8 cellular contexts compared by ENCODE assay signal in genomic region chr14:24147761-24148428, GRCh38. TPM values are rescaled to one million over a fixed set of nuclear protein-coding genes. Genes with fewer than 3 reads are reported as not detected.
DNase-seq lines count a peak whose midpoint lies in the region; ATAC-seq, FAIRE-seq and TF ChIP-seq lines count a peak whose summit lies in the region.

No MANE protein-coding gene starts in this region.

- H3K9ac ChIP-seq in astrocyte (ENCODE audit: low read length) = peak overlapping the region; percentile 87

- H4K20me1 ChIP-seq in astrocyte (ENCODE audit: insufficient read depth, low read length) = peaks cover 36% of the 10 kb centered on the region

- CTCF ChIA-PET in activated naive CD4-positive, alpha-beta T cell treated with anti-CD3 and anti-CD28 coated beads for 36 hours (lab: Charles Lee) = interaction anchor here (1.1 to 6.9 kb wide), 7 partner anchors 10 to 149 kb away, joined by 3 to 63 read pairs (median 7); partner anchors contain the start of genes DCAF11, IPO4, IRF9 and NRL

- TF ChIP-seq CTCF in astrocyte (IDR thresholded peaks at IDR 0.05; ENCODE audit: insufficient read depth, low read depth, low read length) = no peak
- TF ChIP-seq CTCF in lower leg skin (IDR thresholded peaks at IDR 0.05) = no peak
- TF ChIP-seq CTCF in upper lobe of left lung (IDR thresholded peaks at IDR 0.05) = no peak

- TF ChIP-seq EP300 in upper lobe of left lung (IDR thresholded peaks at IDR 0.05) = no peak

- no peak for DNase-seq in activated naive CD4-positive, alpha-beta T cell treated with anti-CD3 and anti-CD28 coated beads for 36 hours
- no peak for DNase-seq in activated naive CD4-positive, alpha-beta T cell (lab: John Stamatoyannopoulos, UW)
- no peak for DNase-seq in astrocyte (ENCODE audit: low read depth)
- DNase-seq in lower leg skin (ENCODE audit: low spot score in 2 of 2) = peak in 1 of 2 donors; percentile 82
- no peak for DNase-seq in upper lobe of left lung
- DNase-seq in COR-L47 (lab: John Stamatoyannopoulos, UW) = no peak
- no peak for DNase-seq in NOMO-1 (lab: John Stamatoyannopoulos, UW; ENCODE audit: unreplicated experiment in 2 of 2)
- DNase-seq in NCI-H1694 (lab: John Stamatoyannopoulos, UW) = no peak

- peaks cover 57% of the 10 kb centered on the region for H3K36me3 Mint-ChIP-seq in activated naive CD4-positive, alpha-beta T cell treated with anti-CD3 and anti-CD28 coated beads for 36 hours (ENCODE audit: low read depth)
- H3K36me3 Mint-ChIP-seq in astrocyte (ENCODE audit: low read depth, unreplicated experiment) = peaks cover 3% of the 10 kb centered on the region

- no peak for TF ChIP-seq POLR2A in lower leg skin (IDR thresholded peaks at IDR 0.05)
- no peak for TF ChIP-seq POLR2A in upper lobe of left lung (IDR thresholded peaks at IDR 0.05)

- no peak for FAIRE-seq in astrocyte (lab: Jason Lieb, UNC)

- H3K4me2 ChIP-seq in astrocyte (ENCODE audit: low read length) = peak overlapping the region; percentile 96

- H3K4me1 ChIP-seq in astrocyte (ENCODE audit: insufficient read depth, low read length) (peaks cover 25% of the 10 kb centered on the region), upper lobe of left lung (peaks cover 19 to 37% (median 23%) of the 10 kb centered on the region in 4 donors)

- WGBS in lower leg skin, 2 donors = 4 to 12% methylated on average over 15 to 25 of the region's 29 CpGs
- 10 to 13% methylated on average over 12 to 17 of the region's 29 CpGs for WGBS in upper lobe of left lung, 2 donors

- H3K27me3 Mint-ChIP-seq in activated naive CD4-positive, alpha-beta T cell treated with anti-CD3 and anti-CD28 coated beads for 36 hours (ENCODE audit: low read depth) = no peaks in the 10 kb centered on the region
- no peaks in the 10 kb centered on the region for H3K27me3 Mint-ChIP-seq in astrocyte (ENCODE audit: low read depth, unreplicated experiment)

- H3K79me2 ChIP-seq in astrocyte (ENCODE audit: insufficient read depth, low read length) = peaks cover 55% of the 10 kb centered on the region

- H3K4me3 ChIP-seq in astrocyte (ENCODE audit: insufficient read depth, low read depth, low read length) = peak overlapping the region; percentile 93
- H3K4me3 ChIP-seq in lower leg skin (ENCODE audit: low read depth, poor library complexity, severe bottlenecking) = peak overlapping the region; percentile 94
- H3K4me3 ChIP-seq in upper lobe of left lung = peak overlapping the region; percentile 67 to 99 (median 93)

- H3K9me3 Mint-ChIP-seq in activated naive CD4-positive, alpha-beta T cell treated with anti-CD3 and anti-CD28 coated beads for 36 hours = no peaks in the 10 kb centered on the region
- H3K9me3 Mint-ChIP-seq in astrocyte (ENCODE audit: unreplicated experiment) = no peaks in the 10 kb centered on the region

- H3K9me3 ChIP-seq in astrocyte (ENCODE audit: insufficient read depth, low read depth, low read length) (no peaks in the 10 kb centered on the region), upper lobe of left lung (no peaks in the 10 kb centered on the region)

- intact Hi-C loops in activated naive CD4-positive, alpha-beta T cell treated with anti-CD3 and anti-CD28 coated beads for 36 hours (cut with micrococcal nuclease) = loop anchor here (1.0 to 5.0 kb wide), 11 partner anchors 12 to 1056 kb away; partner anchors contain the start of genes CHMP4A, DCAF11, DHRS1 and GMPR2
- intact Hi-C loops in lower leg skin (cut with DNase I; ENCODE audit: low total_unique reads) = no loop called here

- H2AFZ ChIP-seq in astrocyte (ENCODE audit: low read depth, low read length) = peak overlapping the region; percentile 74

- H3K36me3 ChIP-seq in astrocyte (ENCODE audit: insufficient read depth, low read length) = peaks cover 31% of the 10 kb centered on the region
- peaks cover 29 to 52% (median 43%) of the 10 kb centered on the region in 4 donors for H3K36me3 ChIP-seq in upper lobe of left lung

- H3K27me3 ChIP-seq in astrocyte (ENCODE audit: insufficient read depth, low read length) = no peaks in the 10 kb centered on the region
- no peaks in the 10 kb centered on the region for H3K27me3 ChIP-seq in upper lobe of left lung

- no peak for ATAC-seq in upper lobe of left lung (ENCODE audit: low FRiP score in 2 of 2)

- H3K4me1 Mint-ChIP-seq in activated naive CD4-positive, alpha-beta T cell treated with anti-CD3 and anti-CD28 coated beads for 36 hours (ENCODE audit: low read depth) = peaks cover 50% of the 10 kb centered on the region
- H3K4me1 Mint-ChIP-seq in astrocyte (ENCODE audit: low read depth, unreplicated experiment) = peaks cover 26% of the 10 kb centered on the region

- H3K27ac ChIP-seq in astrocyte (ENCODE audit: low read depth, low read length) = peak overlapping the region; percentile 47
- peak overlapping the region; percentile 87 to 96 (median 91) for H3K27ac ChIP-seq in upper lobe of left lung

- peak overlapping the region; percentile 59 for H3K27ac Mint-ChIP-seq in activated naive CD4-positive, alpha-beta T cell treated with anti-CD3 and anti-CD28 coated beads for 36 hours
- H3K27ac Mint-ChIP-seq in astrocyte (ENCODE audit: unreplicated experiment) = peak overlapping the region; percentile 68

- peak overlapping the region; percentile 97 for H3K4me3 Mint-ChIP-seq in activated naive CD4-positive, alpha-beta T cell treated with anti-CD3 and anti-CD28 coated beads for 36 hours
- peak overlapping the region; percentile 87 for H3K4me3 Mint-ChIP-seq in astrocyte (ENCODE audit: unreplicated experiment)

RNA-seq across cellular contexts. Expression of gene RNF31, which starts 0.6 kb away (rescaled TPM):
- 10 to 100 TPM; 51.1 to 53.8 TPM for total RNA-seq in activated naive CD4-positive, alpha-beta T cell treated with anti-CD3 and anti-CD28 coated beads for 36 hours
- total RNA-seq in astrocyte (59.0 and 69.8 TPM in 2 replicates), lower leg skin (10 to 100 TPM; 53.1 to 98.6 (median 77.3) TPM), upper lobe of left lung (100 to 1,000 TPM in 2 of 6 donors, 10 to 100 TPM in 4; 52.1 to 173 (median 63.9) TPM)

RNA-seq across cellular contexts. Expression of gene PSME2, which starts 1.5 kb away (rescaled TPM):
- 100 to 1,000 TPM; 392 to 404 TPM for total RNA-seq in activated naive CD4-positive, alpha-beta T cell treated with anti-CD3 and anti-CD28 coated beads for 36 hours
- total RNA-seq in astrocyte = 173 TPM in 2 replicates
- total RNA-seq in lower leg skin = 10 to 100 TPM; 23.2 to 50.2 (median 31.2) TPM
- 100 to 1,000 TPM in 3 of 6 donors, 10 to 100 TPM in 3; 58.5 to 144 (median 84.4) TPM for total RNA-seq in upper lobe of left lung

RNA-seq across cellular contexts. Expression of gene EMC9, which starts 6.5 kb away (rescaled TPM):
- 10 to 100 TPM; 38.4 to 38.9 TPM for total RNA-seq in activated naive CD4-positive, alpha-beta T cell treated with anti-CD3 and anti-CD28 coated beads for 36 hours
- total RNA-seq in astrocyte = 16.7 and 18.5 TPM in 2 replicates
- total RNA-seq in lower leg skin = 10 to 100 TPM; 13.3 to 21.8 (median 20.6) TPM
- 10 to 100 TPM in 5 of 6 donors, 1 to 10 TPM in 1; 8.6 to 13.8 (median 12.0) TPM for total RNA-seq in upper lobe of left lung

RNA-seq across cellular contexts. Expression of gene PSME1, which starts 11.9 kb away (rescaled TPM):
- total RNA-seq in activated naive CD4-positive, alpha-beta T cell treated with anti-CD3 and anti-CD28 coated beads for 36 hours = 100 to 1,000 TPM; 406 to 416 TPM
- total RNA-seq in astrocyte (116 and 122 TPM in 2 replicates), lower leg skin (100 to 1,000 TPM in 3 of 4 donors, 10 to 100 TPM in 1; 81.3 to 125 (median 114) TPM), upper lobe of left lung (100 to 1,000 TPM in 5 of 6 donors, 10 to 100 TPM in 1; 56.6 to 206 (median 142) TPM)

RNA-seq across cellular contexts. Expression of gene IRF9, which starts 13.2 kb away (rescaled TPM):
- 100 to 1,000 TPM; 202 to 212 TPM for total RNA-seq in activated naive CD4-positive, alpha-beta T cell treated with anti-CD3 and anti-CD28 coated beads for 36 hours
- total RNA-seq in astrocyte = 76.0 and 89.4 TPM in 2 replicates
- total RNA-seq in lower leg skin = 10 to 100 TPM; 36.1 to 54.1 (median 44.2) TPM
- total RNA-seq in upper lobe of left lung = 100 to 1,000 TPM in 3 of 6 donors, 10 to 100 TPM in 3; 78.2 to 192 (median 107) TPM
